In genomic region chr1:49251385-49251784, GRCh38 we compare ENCODE assay signal across 1 cellular context.
TF ChIP-seq lines count a peak whose summit lies in the region.

No MANE protein-coding gene starts in this region.

TF ChIP-seq in GM23338, 12 proteins besides CTCF, POLR2A, EP300 and RAD21 (continued from another document):
- no peak for TF ChIP-seq REST (IDR thresholded peaks at IDR 0.05; ENCODE audit: unreplicated experiment)
- TF ChIP-seq ZNF114 (CRISPR knock-in tag; IDR thresholded peaks at IDR 0.05) = no peak
- TF ChIP-seq JUNB (IDR thresholded peaks at IDR 0.05; ENCODE audit: unreplicated experiment) = no peak
- no peak for TF ChIP-seq NANOG (IDR thresholded peaks at IDR 0.05; ENCODE audit: borderline replicate concordance)
- TF ChIP-seq EZH2 (IDR thresholded peaks at IDR 0.05; ENCODE audit: low read depth, unreplicated experiment) = no peak
TF ChIP-seq in GM23338: peak in this region for 0.
